ENCODE assay signal across 2 cellular contexts in the genomic region with DNA sequence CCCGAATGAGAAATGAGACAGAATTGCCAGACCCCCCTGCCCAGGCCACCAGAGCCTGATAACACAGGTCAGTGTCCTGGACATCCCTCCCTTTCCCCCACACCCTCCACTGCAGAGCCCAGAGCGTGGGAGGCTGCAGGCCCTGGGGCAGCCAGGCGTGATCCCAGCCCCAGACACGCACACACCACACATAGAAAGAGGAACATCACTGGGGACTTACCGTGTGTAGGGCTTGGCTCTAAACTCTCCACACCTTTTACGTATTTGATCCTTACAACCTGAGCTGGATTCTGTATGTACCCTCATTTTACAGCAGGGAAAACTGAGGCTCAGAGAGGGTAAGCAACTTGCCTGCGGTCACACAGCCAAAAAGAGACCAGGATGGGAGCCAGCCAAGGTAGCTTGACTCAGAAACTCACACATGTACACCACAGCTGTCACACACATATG.
TF ChIP-seq lines count a peak whose summit lies in the region.

No MANE protein-coding gene starts in this region.

TF ChIP-seq in H1, 55 proteins besides CTCF, POLR2A, EP300 and RAD21:
- TF ChIP-seq KDM1A (IDR thresholded peaks at IDR 0.05; ENCODE audit: borderline replicate concordance, low read length) (peak; percentile 59; the same call in 1 of the 2 replicates), PHF8 (conservative IDR thresholded peaks at IDR 0.05; ENCODE audit: low read depth, low read length) (no peak)
TF ChIP-seq in H1: peak in this region for 1.

TF ChIP-seq in WTC11, 78 proteins besides CTCF, POLR2A, EP300 and RAD21:
- TF ChIP-seq MYBL2 (CRISPR knock-in tag; IDR thresholded peaks at IDR 0.05) = no peak
- TF ChIP-seq HMGA2 (CRISPR knock-in tag; IDR thresholded peaks at IDR 0.05) = no peak
- TF ChIP-seq, protein P1, sequence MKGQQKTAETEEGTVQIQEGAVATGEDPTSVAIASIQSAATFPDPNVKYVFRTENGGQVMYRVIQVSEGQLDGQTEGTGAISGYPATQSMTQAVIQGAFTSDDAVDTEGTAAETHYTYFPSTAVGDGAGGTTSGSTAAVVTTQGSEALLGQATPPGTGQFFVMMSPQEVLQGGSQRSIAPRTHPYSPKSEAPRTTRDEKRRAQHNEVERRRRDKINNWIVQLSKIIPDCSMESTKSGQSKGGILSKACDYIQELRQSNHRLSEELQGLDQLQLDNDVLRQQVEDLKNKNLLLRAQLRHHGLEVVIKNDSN (CRISPR knock-in tag; IDR thresholded peaks at IDR 0.05) = no peak
- TF ChIP-seq, protein P2, sequence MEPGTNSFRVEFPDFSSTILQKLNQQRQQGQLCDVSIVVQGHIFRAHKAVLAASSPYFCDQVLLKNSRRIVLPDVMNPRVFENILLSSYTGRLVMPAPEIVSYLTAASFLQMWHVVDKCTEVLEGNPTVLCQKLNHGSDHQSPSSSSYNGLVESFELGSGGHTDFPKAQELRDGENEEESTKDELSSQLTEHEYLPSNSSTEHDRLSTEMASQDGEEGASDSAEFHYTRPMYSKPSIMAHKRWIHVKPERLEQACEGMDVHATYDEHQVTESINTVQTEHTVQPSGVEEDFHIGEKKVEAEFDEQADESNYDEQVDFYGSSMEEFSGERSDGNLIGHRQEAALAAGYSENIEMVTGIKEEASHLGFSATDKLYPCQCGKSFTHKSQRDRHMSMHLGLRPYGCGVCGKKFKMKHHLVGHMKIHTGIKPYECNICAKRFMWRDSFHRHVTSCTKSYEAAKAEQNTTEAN (CRISPR knock-in tag; IDR thresholded peaks at IDR 0.05) = no peak
- TF ChIP-seq ESRRA (CRISPR knock-in tag; IDR thresholded peaks at IDR 0.05; ENCODE audit: borderline replicate concordance) = no peak
- no peak for TF ChIP-seq CREM (CRISPR knock-in tag; IDR thresholded peaks at IDR 0.05)
- no peak for TF ChIP-seq EMX1 (CRISPR knock-in tag; IDR thresholded peaks at IDR 0.05)
- TF ChIP-seq JAZF1 (CRISPR knock-in tag; IDR thresholded peaks at IDR 0.05) = no peak
- TF ChIP-seq, protein P3, sequence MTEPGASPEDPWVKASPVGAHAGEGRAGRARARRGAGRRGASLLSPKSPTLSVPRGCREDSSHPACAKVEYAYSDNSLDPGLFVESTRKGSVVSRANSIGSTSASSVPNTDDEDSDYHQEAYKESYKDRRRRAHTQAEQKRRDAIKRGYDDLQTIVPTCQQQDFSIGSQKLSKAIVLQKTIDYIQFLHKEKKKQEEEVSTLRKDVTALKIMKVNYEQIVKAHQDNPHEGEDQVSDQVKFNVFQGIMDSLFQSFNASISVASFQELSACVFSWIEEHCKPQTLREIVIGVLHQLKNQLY (CRISPR knock-in tag; IDR thresholded peaks at IDR 0.05) = no peak
- TF ChIP-seq ELF4 (CRISPR knock-in tag; IDR thresholded peaks at IDR 0.05; ENCODE audit: low read depth) = no peak
- TF ChIP-seq SP1 (CRISPR knock-in tag; conservative IDR thresholded peaks at IDR 0.05) = no peak
- TF ChIP-seq FOXJ3 (CRISPR knock-in tag; IDR thresholded peaks at IDR 0.05; ENCODE audit: borderline replicate concordance) = no peak
- no peak for TF ChIP-seq OVOL2 (CRISPR knock-in tag; IDR thresholded peaks at IDR 0.05; ENCODE audit: borderline replicate concordance)
- no peak for TF ChIP-seq TEAD4 (CRISPR knock-in tag; IDR thresholded peaks at IDR 0.05)
- TF ChIP-seq, protein P4, sequence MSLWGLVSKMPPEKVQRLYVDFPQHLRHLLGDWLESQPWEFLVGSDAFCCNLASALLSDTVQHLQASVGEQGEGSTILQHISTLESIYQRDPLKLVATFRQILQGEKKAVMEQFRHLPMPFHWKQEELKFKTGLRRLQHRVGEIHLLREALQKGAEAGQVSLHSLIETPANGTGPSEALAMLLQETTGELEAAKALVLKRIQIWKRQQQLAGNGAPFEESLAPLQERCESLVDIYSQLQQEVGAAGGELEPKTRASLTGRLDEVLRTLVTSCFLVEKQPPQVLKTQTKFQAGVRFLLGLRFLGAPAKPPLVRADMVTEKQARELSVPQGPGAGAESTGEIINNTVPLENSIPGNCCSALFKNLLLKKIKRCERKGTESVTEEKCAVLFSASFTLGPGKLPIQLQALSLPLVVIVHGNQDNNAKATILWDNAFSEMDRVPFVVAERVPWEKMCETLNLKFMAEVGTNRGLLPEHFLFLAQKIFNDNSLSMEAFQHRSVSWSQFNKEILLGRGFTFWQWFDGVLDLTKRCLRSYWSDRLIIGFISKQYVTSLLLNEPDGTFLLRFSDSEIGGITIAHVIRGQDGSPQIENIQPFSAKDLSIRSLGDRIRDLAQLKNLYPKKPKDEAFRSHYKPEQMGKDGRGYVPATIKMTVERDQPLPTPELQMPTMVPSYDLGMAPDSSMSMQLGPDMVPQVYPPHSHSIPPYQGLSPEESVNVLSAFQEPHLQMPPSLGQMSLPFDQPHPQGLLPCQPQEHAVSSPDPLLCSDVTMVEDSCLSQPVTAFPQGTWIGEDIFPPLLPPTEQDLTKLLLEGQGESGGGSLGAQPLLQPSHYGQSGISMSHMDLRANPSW (CRISPR knock-in tag; conservative IDR thresholded peaks at IDR 0.05; ENCODE audit: low read depth) = no peak
- TF ChIP-seq NFE2L1 (CRISPR knock-in tag; IDR thresholded peaks at IDR 0.05) = no peak
- no peak for TF ChIP-seq ZNF416 (CRISPR knock-in tag; IDR thresholded peaks at IDR 0.05)
- no peak for TF ChIP-seq FOXP1 (CRISPR knock-in tag; IDR thresholded peaks at IDR 0.05; ENCODE audit: borderline replicate concordance)
- no peak for TF ChIP-seq NR3C1 (CRISPR knock-in tag; conservative IDR thresholded peaks at IDR 0.05; ENCODE audit: low read depth)
- no peak for TF ChIP-seq ZNF671 (CRISPR knock-in tag; IDR thresholded peaks at IDR 0.05)
